ENCODE assay signal across 32 cellular contexts in the genomic region with DNA sequence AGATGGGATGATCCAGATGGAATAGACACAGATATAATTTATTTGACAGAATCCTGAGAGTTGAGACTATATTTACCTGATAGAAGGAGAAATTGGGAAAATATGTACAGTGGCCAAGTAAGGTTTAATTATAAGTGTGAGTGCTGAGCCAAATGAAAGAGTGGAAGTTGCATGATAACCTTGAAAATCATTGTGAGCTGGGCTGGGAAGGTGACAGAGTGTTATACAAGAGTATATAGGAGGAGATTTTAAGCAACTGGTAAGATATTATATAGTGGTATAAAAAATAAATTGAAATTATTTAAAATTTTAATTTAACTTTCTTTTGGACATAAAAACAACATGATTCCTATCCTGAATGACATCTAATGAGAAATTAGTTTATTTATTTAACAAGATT.
DNase-seq lines count a peak whose midpoint lies in the region; ATAC-seq, FAIRE-seq and TF ChIP-seq lines count a peak whose summit lies in the region.
"Had no signal": no experiment of that assay in that cellular context is flagged by ENCODE, and none has a peak within 500 bp of the region (broad histone marks: within the 10 kb centered on the region; RNA-seq: fewer than 3 reads in every experiment).

No MANE protein-coding gene starts in this region.

- H3K27ac ChIP-seq in heart right ventricle (no peak overlapping the region), right cardiac atrium (ENCODE audit: low read length) (no peak overlapping the region), small intestine (ENCODE audit: low read depth in 1 of 2, low read length in 1 of 2) (no peak overlapping the region)
- H3K27ac ChIP-seq: 22Rv1; A549; BLaER1; BLaER1 treated with 17β-estradiol and CSF1 and Interleukin-3, amounts not matched to agents 10 nM and 100 nM; C4-2B had no signal

- H3K9me3 ChIP-seq in heart right ventricle (peaks cover 0 to 14% (median 3%) of the 10 kb centered on the region in 11 donors), right cardiac atrium (ENCODE audit: control insufficient read depth, low read length) (no peaks in the 10 kb centered on the region), small intestine (ENCODE audit: control insufficient read depth, low read depth) (no peaks in the 10 kb centered on the region)
- H3K9me3 ChIP-seq: A549, BE2C, Caco-2 had no signal

- intact Hi-C loops in Right ventricle myocardium superior (cut with DNase I) = no loop called here
- intact Hi-C loops in heart right ventricle (cut with DNase I) = no loop called here
- intact Hi-C loops in left ventricle myocardium superior (cut with micrococcal nuclease) = no loop called here
- intact Hi-C loops in right cardiac atrium (cut with DNase I) = no loop called here

- DNase-seq in Right ventricle myocardium superior = no peak
- no peak for DNase-seq in heart right ventricle
- DNase-seq in left ventricle myocardium superior = no peak
- no peak for DNase-seq in right cardiac atrium
- no peak for DNase-seq in small intestine
- no peak for DNase-seq in foreskin fibroblast
- DNase-seq: 8988T; ACHN; AML-193; BE2C; C1 segment of cervical spinal cord; Caco-2; Calu3; CD4-positive, alpha-beta memory T cell; CD4-positive, alpha-beta T cell; CD4-positive, CD25-positive, alpha-beta regulatory T cell; CD8-positive, alpha-beta memory T cell; CD8-positive, alpha-beta T cell; COR-L47; DMS 273 treated with DMSO at 0.1 percent for 48 hours; DMS153; DMS53; DMS79; DMS79 treated with DMSO at 0.1 percent for 48 hours; DND-41; EL had no signal

- TF ChIP-seq CTCF in heart right ventricle (IDR thresholded peaks at IDR 0.05) (no peak), foreskin fibroblast (IDR thresholded peaks at IDR 0.05; ENCODE audit: low read depth, low read length) (no peak)

- no peak overlapping the region for H3K4me3 ChIP-seq in heart right ventricle
- no peak overlapping the region for H3K4me3 ChIP-seq in right cardiac atrium (ENCODE audit: low read length)
- H3K4me3 ChIP-seq in small intestine (ENCODE audit: low read depth in 1 of 2, low read length in 2 of 2) = no peak overlapping the region
- H3K4me3 ChIP-seq in foreskin fibroblast (ENCODE audit: low read depth in 1 of 2, low read length in 2 of 2) = no peak overlapping the region
- H3K4me3 ChIP-seq: A549; BLaER1; BLaER1 treated with 17β-estradiol and CSF1 and Interleukin-3, amounts not matched to agents 10 nM and 100 nM had no signal

- peak; percentile 47 for FAIRE-seq in small intestine (lab: Jason Lieb, UNC)
- FAIRE-seq: A204.1, A549 had no signal

- peak; percentile 63 for ATAC-seq in Right ventricle myocardium superior (ENCODE audit: poor library complexity)
- ATAC-seq in heart right ventricle = no peak
- peak; percentile 56 for ATAC-seq in left ventricle myocardium superior
- no peak for ATAC-seq in right cardiac atrium
- ATAC-seq: A549; CD8-positive, alpha-beta T cell had no signal

- H3K27me3 ChIP-seq in heart right ventricle (no peaks in the 10 kb centered on the region), right cardiac atrium (ENCODE audit: control insufficient read depth, insufficient read depth) (no peaks in the 10 kb centered on the region), small intestine (ENCODE audit: control insufficient read depth in 2 of 2, insufficient read depth in 2 of 2, low read length in 2 of 2) (no peaks in the 10 kb centered on the region)
- H3K27me3 ChIP-seq: BE2C; BLaER1; BLaER1 treated with 17β-estradiol and CSF1 and Interleukin-3, amounts not matched to agents 10 nM and 100 nM had no signal

- H3K4me1 ChIP-seq in heart right ventricle (no peaks in the 10 kb centered on the region), right cardiac atrium (ENCODE audit: control insufficient read depth, insufficient read depth, low read length) (no peaks in the 10 kb centered on the region), small intestine (ENCODE audit: control insufficient read depth in 2 of 2, insufficient read depth in 1 of 2, low read depth in 1 of 2, low read length in 1 of 2) (no peaks in the 10 kb centered on the region)
- H3K4me1 ChIP-seq: A549, BE2C, BLaER1 had no signal

- H3K36me3 ChIP-seq in heart right ventricle = no peaks in the 10 kb centered on the region
- no peaks in the 10 kb centered on the region for H3K36me3 ChIP-seq in small intestine (ENCODE audit: control insufficient read depth in 2 of 2, insufficient read depth in 2 of 2, low read length in 2 of 2)
- H3K36me3 ChIP-seq: BE2C; BLaER1; BLaER1 treated with 17β-estradiol and CSF1 and Interleukin-3, amounts not matched to agents 10 nM and 100 nM had no signal

Comparison
In these comparisons a context has a peak if more than half of its experiments do, and no peak if none do; other contexts are left out.
1. ATAC-seq: peak in Right ventricle myocardium superior (single experiment) and left ventricle myocardium superior (single experiment); none in heart right ventricle (0 of 8) and right cardiac atrium (0 of 2).